Comparison of ENCODE assay signal across 25 cellular contexts in genomic region chr12:82919365-82920054, GRCh38.
"Had no signal": no experiment of that assay in that cellular context is flagged by ENCODE, and none has a peak within 500 bp of the region (broad histone marks: within the 10 kb centered on the region; RNA-seq: fewer than 3 reads in every experiment).

No MANE protein-coding gene starts in this region.

- H3K36me3 ChIP-seq: adrenal gland, SJCRH30, WERI-Rb-1 had no signal

- DNase-seq: activated CD4-positive, alpha-beta T cell treated with anti-CD3 and anti-CD28 coated beads for 4 hours; activated CD8-positive, alpha-beta memory T cell treated with anti-CD3 and anti-CD28 coated beads, Interleukin-2, amount 50 U/mL, for 4 hours; activated CD8-positive, alpha-beta T cell treated with anti-CD3 and anti-CD28 coated beads for 36 hours; activated naive CD4-positive, alpha-beta T cell treated with anti-CD3 and anti-CD28 coated beads, Interleukin-2, amount 50 U/mL, for 16 hours; activated naive CD8-positive, alpha-beta T cell treated with anti-CD3 and anti-CD28 coated beads, Interleukin-2, amount 10 ng/mL, durations not matched to agents 7 days and 5 days; adrenal gland; anterior cingulate cortex; cerebellar nuclear complex; MM.1S; NCI-H1105 treated with DMSO at 0.1 percent for 48 hours; NCI-H1436 treated with DMSO at 0.1 percent for 48 hours; NCI-H187; NCI-H2081; NCI-H2171; NCI-H345; NCI-H510A; NCI-H526 treated with DMSO at 0.1 percent for 48 hours; NCI-H82; RPMI8226; SJCRH30; T-helper 1 cell; WERI-Rb-1 had no signal

- H3K4me3 ChIP-seq: adrenal gland, SJCRH30 had no signal

- H3K4me3 Mint-ChIP-seq: activated CD8-positive, alpha-beta T cell treated with anti-CD3 and anti-CD28 coated beads for 36 hours; activated naive CD8-positive, alpha-beta T cell treated with anti-CD3 and anti-CD28 coated beads, Interleukin-2, amount 10 ng/mL, durations not matched to agents 7 days and 5 days had no signal

- H3K9me3 Mint-ChIP-seq: activated CD8-positive, alpha-beta T cell treated with anti-CD3 and anti-CD28 coated beads for 36 hours; activated naive CD8-positive, alpha-beta T cell treated with anti-CD3 and anti-CD28 coated beads, Interleukin-2, amount 10 ng/mL, durations not matched to agents 7 days and 5 days had no signal

- H3K36me3 Mint-ChIP-seq: activated naive CD8-positive, alpha-beta T cell treated with anti-CD3 and anti-CD28 coated beads, Interleukin-2, amount 10 ng/mL, durations not matched to agents 7 days and 5 days had no signal

- H3K27ac ChIP-seq: adrenal gland, SJCRH30, WERI-Rb-1 had no signal

- H3K4me1 Mint-ChIP-seq: activated naive CD8-positive, alpha-beta T cell treated with anti-CD3 and anti-CD28 coated beads, Interleukin-2, amount 10 ng/mL, durations not matched to agents 7 days and 5 days had no signal

- H3K27ac Mint-ChIP-seq: activated CD8-positive, alpha-beta T cell treated with anti-CD3 and anti-CD28 coated beads for 36 hours; activated naive CD8-positive, alpha-beta T cell treated with anti-CD3 and anti-CD28 coated beads, Interleukin-2, amount 10 ng/mL, durations not matched to agents 7 days and 5 days had no signal

- H3K9me3 ChIP-seq: adrenal gland, SJCRH30 had no signal

- H3K4me1 ChIP-seq: adrenal gland, SJCRH30 had no signal

- H3K27me3 ChIP-seq: adrenal gland, SJCRH30 had no signal

- ATAC-seq: activated CD4-positive, CD25-positive, alpha-beta regulatory T cell treated with anti-CD3 and anti-CD28 coated beads, Interleukin-2, amount 50 U/mL, for 24 hours; activated CD8-positive, alpha-beta T cell treated with anti-CD3 and anti-CD28 coated beads for 36 hours; Panc1; Right ventricle myocardium inferior had no signal
